Comparison of ENCODE assay signal across 9 cellular contexts in genomic region chr11:61120865-61121831, GRCh38. TPM values are rescaled to one million over a fixed set of nuclear protein-coding genes. Genes with fewer than 3 reads are reported as not detected.
DNase-seq lines count a peak whose midpoint lies in the region; ATAC-seq, FAIRE-seq and TF ChIP-seq lines count a peak whose summit lies in the region.
"Had no signal": no experiment of that assay in that cellular context is flagged by ENCODE, and none has a peak within 500 bp of the region (broad histone marks: within the 10 kb centered on the region; RNA-seq: fewer than 3 reads in every experiment).

No MANE protein-coding gene starts in this region.

- no peak for TF ChIP-seq CTCF in progenitor cell of endocrine pancreas (IDR thresholded peaks at IDR 0.05; ENCODE audit: unreplicated experiment)

- ATAC-seq in T-helper 17 cell (peak; percentile 85), GM18867 (IDR thresholded peaks at IDR 0.05; ENCODE audit: unreplicated experiment) (no peak)
- ATAC-seq in effector memory CD8-positive, alpha-beta T cell (replicated peaks): peak; percentile 77

- FAIRE-seq in GM12892 (lab: Jason Lieb, UNC): peak; percentile 36

- peaks cover 24% of the 10 kb centered on the region for H3K36me3 Mint-ChIP-seq in T-helper 17 cell (ENCODE audit: low read depth)
- peaks cover 68% of the 10 kb centered on the region for H3K36me3 Mint-ChIP-seq in effector memory CD8-positive, alpha-beta T cell (ENCODE audit: insufficient read depth)
- no peaks in the 10 kb centered on the region for H3K36me3 Mint-ChIP-seq in progenitor cell of endocrine pancreas (ENCODE audit: insufficient read depth)

- H3K27me3 Mint-ChIP-seq in T-helper 17 cell (no peaks in the 10 kb centered on the region), progenitor cell of endocrine pancreas (peaks cover 3% of the 10 kb centered on the region)
- H3K27me3 Mint-ChIP-seq in effector memory CD8-positive, alpha-beta T cell: no peaks in the 10 kb centered on the region

- TF ChIP-seq POLR2A in GM12892 (IDR thresholded peaks at IDR 0.05; ENCODE audit: low read depth, low read length): no peak

- H3K27ac Mint-ChIP-seq in T-helper 17 cell (peak overlapping the region; percentile 97), progenitor cell of endocrine pancreas (peak overlapping the region; percentile 5)
- H3K27ac Mint-ChIP-seq in effector memory CD8-positive, alpha-beta T cell: peak overlapping the region; percentile 90 to 92

- no peaks in the 10 kb centered on the region for H3K9me3 ChIP-seq in T-helper 17 cell (ENCODE audit: control insufficient read depth, low read length, poor library complexity, severe bottlenecking)

- no peaks in the 10 kb centered on the region for H3K9me3 Mint-ChIP-seq in effector memory CD8-positive, alpha-beta T cell
- H3K9me3 Mint-ChIP-seq in progenitor cell of endocrine pancreas (ENCODE audit: low read depth): no peaks in the 10 kb centered on the region

- peaks cover 51% of the 10 kb centered on the region for H3K4me1 Mint-ChIP-seq in T-helper 17 cell
- peaks cover 19 to 22% of the 10 kb centered on the region in 2 donors for H3K4me1 Mint-ChIP-seq in effector memory CD8-positive, alpha-beta T cell (ENCODE audit: low read depth in 2 of 2)
- H3K4me1 Mint-ChIP-seq in progenitor cell of endocrine pancreas (ENCODE audit: low read depth): peaks cover 6% of the 10 kb centered on the region

- H3K4me3 Mint-ChIP-seq in T-helper 17 cell (peak overlapping the region; percentile 77), progenitor cell of endocrine pancreas (ENCODE audit: low read depth) (no peak overlapping the region)
- peak overlapping the region; percentile 67 to 72 for H3K4me3 Mint-ChIP-seq in effector memory CD8-positive, alpha-beta T cell

- DNase-seq in GM12892 (ENCODE audit: insufficient read length) (no peak), T-helper 17 cell (peak in 1 of 3 donors; percentile 28), progenitor cell of endocrine pancreas (ENCODE audit: low spot score, unreplicated experiment) (no peak), NCI-H1694 (lab: John Stamatoyannopoulos, UW) (no peak), GF-D8 (lab: John Stamatoyannopoulos, UW) (no peak), NCI-H187 treated with DMSO at 0.1 percent for 48 hours (lab: John Stamatoyannopoulos, UW) (no peak)
- no peak for DNase-seq in effector memory CD8-positive, alpha-beta T cell
- DNase-seq: NCI-H2081 had no signal

RNA-seq across cellular contexts. Expression of gene CD5, which starts 18.9 kb away (rescaled TPM):
- polyA plus RNA-seq in GM12892 (2012; ENCODE audit: missing spikeins): 0.15 TPM
- total RNA-seq in T-helper 17 cell (100 to 1,000 TPM; 310 to 362 TPM), progenitor cell of endocrine pancreas (not detected in 2 replicates)

RNA-seq across cellular contexts. Expression of gene VPS37C, which starts 40.1 kb away (rescaled TPM):
- polyA plus RNA-seq in GM12892 (2012; ENCODE audit: missing spikeins): 6.6 TPM
- 1 to 10 TPM; 3.5 to 5.6 TPM for total RNA-seq in T-helper 17 cell
- 28.1 and 30.8 TPM in 2 replicates for total RNA-seq in progenitor cell of endocrine pancreas

Comparison
In these comparisons a context has a peak if more than half of its experiments do, and no peak if none do; other contexts are left out.
1. H3K27ac Mint-ChIP-seq: peak in every context shown above with its lines; median percentile 97 in T-helper 17 cell; 91 in effector memory CD8-positive, alpha-beta T cell; 5 in progenitor cell of endocrine pancreas.
2. RNA of gene CD5, which starts 18.9 kb away (total RNA-seq): 310 to 362 TPM in T-helper 17 cell; not detected in progenitor cell of endocrine pancreas; every median in the first group is over 100 times any median in the second.